9 cellular contexts compared by ENCODE assay signal in the genomic region with DNA sequence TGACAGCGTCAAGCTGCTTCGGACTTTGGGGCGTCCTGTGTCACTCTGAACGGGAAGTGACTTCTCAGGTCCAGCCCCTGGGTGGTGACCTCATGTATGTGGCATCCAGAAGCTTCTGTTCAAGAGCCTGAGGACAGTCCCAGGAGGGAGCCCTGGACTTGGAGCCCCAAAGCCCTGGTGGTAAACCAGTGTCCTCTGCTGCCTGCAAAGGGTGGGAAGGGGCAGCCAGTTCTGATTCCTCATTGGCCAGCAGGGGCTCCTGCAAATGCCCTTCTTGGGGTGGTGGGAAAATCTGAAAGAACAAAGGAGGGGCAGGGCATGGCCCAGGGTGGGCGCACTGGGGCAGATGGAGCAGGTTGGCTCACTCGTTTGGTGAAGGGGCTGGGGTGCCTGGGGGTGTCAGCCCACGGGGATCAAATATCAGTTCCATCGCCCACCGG. TPM values are rescaled to one million over a fixed set of nuclear protein-coding genes. Genes with fewer than 3 reads are reported as not detected.
DNase-seq lines count a peak whose midpoint lies in the region; ATAC-seq and TF ChIP-seq lines count a peak whose summit lies in the region.
"Had no signal": no experiment of that assay in that cellular context is flagged by ENCODE, and none has a peak within 500 bp of the region (broad histone marks: within the 10 kb centered on the region; RNA-seq: fewer than 3 reads in every experiment).

No MANE protein-coding gene starts in this region.

- no peak for TF ChIP-seq CTCF in mucosa of descending colon (IDR thresholded peaks at IDR 0.05)

- peak overlapping the region; percentile 89 for H3K27ac Mint-ChIP-seq in dendritic cell treated with granulocyte-macrophage colony-stimulating factor and Interleukin-4, amounts not matched to agents 40 ng/mL and 50 ng/mL, for 4 days

- no peaks in the 10 kb centered on the region for H3K36me3 ChIP-seq in mucosa of descending colon (ENCODE audit: low read depth)

- H3K4me3 ChIP-seq in mucosa of descending colon: no peak overlapping the region

- intact Hi-C loops in dendritic cell treated with granulocyte-macrophage colony-stimulating factor and Interleukin-4, amounts not matched to agents 40 ng/mL and 50 ng/mL, for 4 days (cut with micrococcal nuclease): loop anchor here (5.0 kb wide), 2 partner anchors 108 to 553 kb away; no protein-coding TSS in a partner anchor
- intact Hi-C loops in mucosa of descending colon (cut with DNase I, micrococcal nuclease): loop anchor here in 1 of 2 donors (5.0 kb wide), 1 partner anchor 113 kb away; no protein-coding TSS in a partner anchor

- DNase-seq in A172 (ENCODE audit: low spot score): peak; percentile 76
- DNase-seq in LHCN-M2 (ENCODE audit: low read depth): peak; percentile 76
- DNase-seq in mucosa of descending colon: peak in 2 of 3 donors; percentile 59 to 68
- no peak for DNase-seq in COLO829 (ENCODE audit: low spot score)
- no peak for DNase-seq in occipital lobe (lab: John Stamatoyannopoulos, UW)
- no peak for DNase-seq in midbrain (lab: John Stamatoyannopoulos, UW)

- peak; percentile 57 for ATAC-seq in mucosa of descending colon
- no peak for ATAC-seq in HG03521 (IDR thresholded peaks at IDR 0.05; ENCODE audit: unreplicated experiment)

- peaks cover 17% of the 10 kb centered on the region for H3K4me1 ChIP-seq in mucosa of descending colon (ENCODE audit: low read depth)

- no peaks in the 10 kb centered on the region for H3K9me3 ChIP-seq in mucosa of descending colon

- peaks cover 2% of the 10 kb centered on the region for H3K27me3 Mint-ChIP-seq in dendritic cell treated with granulocyte-macrophage colony-stimulating factor and Interleukin-4, amounts not matched to agents 40 ng/mL and 50 ng/mL, for 4 days

- peaks cover 41% of the 10 kb centered on the region for H3K4me1 Mint-ChIP-seq in dendritic cell treated with granulocyte-macrophage colony-stimulating factor and Interleukin-4, amounts not matched to agents 40 ng/mL and 50 ng/mL, for 4 days (ENCODE audit: low read depth)
- H3K4me1 Mint-ChIP-seq: central memory CD8-positive, alpha-beta T cell had no signal

- peaks cover 28% of the 10 kb centered on the region for H3K36me3 Mint-ChIP-seq in dendritic cell treated with granulocyte-macrophage colony-stimulating factor and Interleukin-4, amounts not matched to agents 40 ng/mL and 50 ng/mL, for 4 days (ENCODE audit: low read depth)

- peak overlapping the region; percentile 77 for H3K4me3 Mint-ChIP-seq in dendritic cell treated with granulocyte-macrophage colony-stimulating factor and Interleukin-4, amounts not matched to agents 40 ng/mL and 50 ng/mL, for 4 days
- H3K4me3 Mint-ChIP-seq: central memory CD8-positive, alpha-beta T cell had no signal

- H3K9me3 Mint-ChIP-seq in dendritic cell treated with granulocyte-macrophage colony-stimulating factor and Interleukin-4, amounts not matched to agents 40 ng/mL and 50 ng/mL, for 4 days: no peaks in the 10 kb centered on the region
- H3K9me3 Mint-ChIP-seq: central memory CD8-positive, alpha-beta T cell had no signal

RNA-seq across cellular contexts. Expression of a gene that starts 1.6 kb away (rescaled TPM):
- 6.2 and 10.6 TPM in 2 replicates for total RNA-seq in A172 (2014; rRNA removed; shearing (Covaris generic))
- total RNA-seq in LHCN-M2 (2014; rRNA removed) (5.8 and 6.5 TPM in 2 replicates), mucosa of descending colon (10 to 100 TPM; 11.6 to 15.9 (median 12.2) TPM), occipital lobe (0.31 TPM)
- 15.1 TPM for polyA plus RNA-seq in LHCN-M2 (2012)

RNA-seq across cellular contexts. Expression of a gene that starts 13.4 kb away (rescaled TPM):
- total RNA-seq in A172 (2014; rRNA removed; shearing (Covaris generic)): 2.2 and 8.5 TPM in 2 replicates
- total RNA-seq in LHCN-M2 (2014; rRNA removed) (not detected in 2 replicates), mucosa of descending colon (1 to 10 TPM in 1 of 3 donors, under 1 TPM in 2; 0.55 to 2.0 (median 0.96) TPM), occipital lobe (1.9 TPM)
- polyA plus RNA-seq in LHCN-M2 (2012): 0.18 TPM

RNA-seq across cellular contexts. Expression of a gene that starts 55.7 kb away (rescaled TPM):
- total RNA-seq in A172 (2014; rRNA removed; shearing (Covaris generic)): 3.1 and 4.1 TPM in 2 replicates
- total RNA-seq in LHCN-M2 (2014; rRNA removed) (2.4 and 2.7 TPM in 2 replicates), mucosa of descending colon (10 to 100 TPM in 2 of 3 donors, 1 to 10 TPM in 1; 9.0 to 13.9 (median 12.2) TPM), occipital lobe (3.6 TPM)
- 2.3 TPM for polyA plus RNA-seq in LHCN-M2 (2012)

Comparison
In these comparisons a context has a peak if more than half of its experiments do, and no peak if none do; other contexts are left out.
1. DNase-seq: peak in A172 (single experiment), LHCN-M2 (single experiment) and mucosa of descending colon (2 of 3); none in COLO829 (single experiment), occipital lobe (single experiment) and midbrain (single experiment).